8 cellular contexts compared by ENCODE assay signal in genomic region chr12:104137175-104137901, GRCh38. TPM values are rescaled to one million over a fixed set of nuclear protein-coding genes. Genes with fewer than 3 reads are reported as not detected.
DNase-seq lines count a peak whose midpoint lies in the region; ATAC-seq and TF ChIP-seq lines count a peak whose summit lies in the region.

No MANE protein-coding gene starts in this region.

- ATAC-seq in HG03439 (IDR thresholded peaks at IDR 0.05; ENCODE audit: unreplicated experiment): peak; percentile 24
- ATAC-seq in omental fat pad (ENCODE audit: low FRiP score): peak; percentile 23

- whole genome bisulfite sequencing in tibial nerve, 2 donors: 0 to 1% methylated on average over 23 to 26 of the region's 74 CpGs

- TF ChIP-seq EP300 in tibial nerve (IDR thresholded peaks at IDR 0.05): no peak

- peaks cover 8 to 28% (median 22%) of the 10 kb centered on the region in 11 experiments; a peak in 21 of 22 replicates for H3K36me3 ChIP-seq in BLaER1 treated with 17β-estradiol and CSF1 and Interleukin-3, amounts not matched to agents 10 nM and 100 nM
- H3K36me3 ChIP-seq in SJCRH30 (peaks cover 10% of the 10 kb centered on the region), tibial nerve (peaks cover 0 to 19% (median 0%) of the 10 kb centered on the region in 3 donors)

- no peak for TF ChIP-seq POLR2A in tibial nerve (IDR thresholded peaks at IDR 0.05)

- H3K9ac ChIP-seq in BLaER1 treated with 17β-estradiol and CSF1 and Interleukin-3, amounts not matched to agents 10 nM and 100 nM: peak overlapping the region; percentile 96 to 100 (median 99)

- DNase-seq in GM19240 (ENCODE audit: insufficient read length, low spot score): peak; percentile 30
- peak; percentile 45 to 58 for DNase-seq in SJCRH30
- DNase-seq in activated naive CD4-positive, alpha-beta T cell treated with anti-CD3 and anti-CD28 coated beads, Interleukin-2, amount 50 U/mL, for 16 hours: peak; percentile 47
- peak; percentile 32 for DNase-seq in globus pallidus (ENCODE audit: low spot score)
- no peak for DNase-seq in omental fat pad (ENCODE audit: low spot score)
- no peak for DNase-seq in tibial nerve (ENCODE audit: low spot score in 2 of 2)

- H3K4me3 ChIP-seq in BLaER1 treated with 17β-estradiol and CSF1 and Interleukin-3, amounts not matched to agents 10 nM and 100 nM: peak overlapping the region; percentile 82 to 97 (median 86)
- H3K4me3 ChIP-seq in SJCRH30 (peak overlapping the region; percentile 92), tibial nerve (peak overlapping the region; percentile 68 to 94 (median 82))

- H3K9me3 ChIP-seq in BLaER1 treated with 17β-estradiol and CSF1 and Interleukin-3, amounts not matched to agents 10 nM and 100 nM (replicated peaks in 1 of 11): no peaks in the 10 kb centered on the region
- H3K9me3 ChIP-seq in SJCRH30 (replicated peaks): no peaks in the 10 kb centered on the region
- H3K9me3 ChIP-seq in tibial nerve: no peaks in the 10 kb centered on the region

- no peak for TF ChIP-seq CTCF in omental fat pad (IDR thresholded peaks at IDR 0.05)
- no peak for TF ChIP-seq CTCF in tibial nerve (IDR thresholded peaks at IDR 0.05)

- H4K20me1 ChIP-seq in BLaER1 treated with 17β-estradiol and CSF1 and Interleukin-3, amounts not matched to agents 10 nM and 100 nM: peaks cover 0 to 5% (median 0%) of the 10 kb centered on the region in 11 experiments; a peak in 2 of 22 replicates

- peaks cover 34 to 48% (median 39%) of the 10 kb centered on the region in 10 experiments for H3K4me1 ChIP-seq in BLaER1 treated with 17β-estradiol and CSF1 and Interleukin-3, amounts not matched to agents 10 nM and 100 nM
- H3K4me1 ChIP-seq in SJCRH30 (0 out of 2 replicates have a peak, but pooled peaks cover 12% of the 10 kb centered on the region), tibial nerve (peaks cover 0 to 58% (median 19%) of the 10 kb centered on the region in 4 donors)

- no peaks in the 10 kb centered on the region for H3K27me3 ChIP-seq in BLaER1 treated with 17β-estradiol and CSF1 and Interleukin-3, amounts not matched to agents 10 nM and 100 nM
- no peaks in the 10 kb centered on the region for H3K27me3 ChIP-seq in SJCRH30
- no peaks in the 10 kb centered on the region for H3K27me3 ChIP-seq in tibial nerve

- peak overlapping the region; percentile 92 to 100 (median 99) for H3K27ac ChIP-seq in BLaER1 treated with 17β-estradiol and CSF1 and Interleukin-3, amounts not matched to agents 10 nM and 100 nM
- H3K27ac ChIP-seq in SJCRH30: peak overlapping the region; percentile 73
- H3K27ac ChIP-seq in tibial nerve: peak overlapping the region; percentile 62 to 93 (median 85)

- peak overlapping the region; percentile 79 to 93 (median 87) for H3K4me2 ChIP-seq in BLaER1 treated with 17β-estradiol and CSF1 and Interleukin-3, amounts not matched to agents 10 nM and 100 nM

RNA-seq across cellular contexts. Expression of gene NFYB, which starts 0.7 kb away (rescaled TPM):
- 33.3 and 38.4 TPM in 2 replicates for total RNA-seq in SJCRH30 (2014; rRNA removed; shearing (Covaris generic))
- total RNA-seq in omental fat pad (10 to 100 TPM; 25.9 to 47.8 (median 33.8) TPM), tibial nerve (10 to 100 TPM; 41.6 to 61.4 (median 46.3) TPM)

Comparison
In these comparisons a context has a peak if more than half of its experiments do, and no peak if none do; other contexts are left out.
1. DNase-seq: peak in GM19240 (single experiment), SJCRH30 (2 of 2), activated naive CD4-positive, alpha-beta T cell treated with anti-CD3 and anti-CD28 coated beads, Interleukin-2, amount 50 U/mL, for 16 hours (single experiment) and globus pallidus (single experiment); none in omental fat pad (single experiment) and tibial nerve (0 of 2).
2. Peak in every context shown above with its lines, with median percentiles within 50 percentile points of each other: H3K27ac ChIP-seq and H3K4me3 ChIP-seq.